In genomic region chr1:217805792-217806191, GRCh38 we compare ENCODE assay signal across 30 cellular contexts.
A peak's percentile ranks its signal among the peaks of the same experiment; 100 is the strongest.
DNase-seq lines count a peak whose midpoint lies in the region; ATAC-seq and TF ChIP-seq lines count a peak whose summit lies in the region.
"Had no signal": no experiment of that assay in that cellular context is flagged by ENCODE, and none has a peak within 500 bp of the region (broad histone marks: within the 10 kb centered on the region; RNA-seq: fewer than 3 reads in every experiment).

No MANE protein-coding gene starts in this region.

- H3K27me3 ChIP-seq in breast epithelium (no peaks in the 10 kb centered on the region), DND-41 (ENCODE audit: insufficient read depth, low read length, poor library complexity) (no peaks in the 10 kb centered on the region), lower lobe of right lung (ENCODE audit: low read depth) (no peaks in the 10 kb centered on the region)
- H3K27me3 ChIP-seq: BE2C; BLaER1; BLaER1 treated with 17β-estradiol and CSF1 and Interleukin-3, amounts not matched to agents 10 nM and 100 nM had no signal

- H3K79me2 ChIP-seq in DND-41 (ENCODE audit: insufficient read depth, low read length) = no peaks in the 10 kb centered on the region

- H4K20me1 ChIP-seq in DND-41 (ENCODE audit: insufficient read depth, low read length) = no peaks in the 10 kb centered on the region
- H4K20me1 ChIP-seq: BLaER1; BLaER1 treated with 17β-estradiol and CSF1 and Interleukin-3, amounts not matched to agents 10 nM and 100 nM had no signal

- in situ Hi-C loops in T47D (cut with HindIII; ENCODE audit: low pct_unique_long_range_greater_than_20kb, low sequenced_read_pairs) = no loop called here

- H3K9ac ChIP-seq in DND-41 (ENCODE audit: low read depth, low read length) = no peak overlapping the region
- H3K9ac ChIP-seq: BLaER1; BLaER1 treated with 17β-estradiol and CSF1 and Interleukin-3, amounts not matched to agents 10 nM and 100 nM had no signal

- TF ChIP-seq POLR2A in breast epithelium (IDR thresholded peaks at IDR 0.05) (no peak), lower leg skin (IDR thresholded peaks at IDR 0.05) (no peak)

- H3K9me3 ChIP-seq in breast epithelium = peaks cover 0 to 3% of the 10 kb centered on the region in 2 donors
- H3K9me3 ChIP-seq in DND-41 (ENCODE audit: insufficient read depth, low read length, severe bottlenecking) = no peaks in the 10 kb centered on the region
- H3K9me3 ChIP-seq in lower lobe of right lung = no peaks in the 10 kb centered on the region
- H3K9me3 ChIP-seq: A549; BE2C; BLaER1; BLaER1 treated with 17β-estradiol and CSF1 and Interleukin-3, amounts not matched to agents 10 nM and 100 nM; Caco-2 had no signal

- peak; percentile 3 to 96 for DNase-seq in T47D (ENCODE audit: low read depth in 1 of 2, low spot score in 1 of 2)
- DNase-seq in breast epithelium (ENCODE audit: low spot score in 2 of 2) = no peak
- peak; percentile 5 for DNase-seq in DND-41
- peak; percentile 13 for DNase-seq in LNCaP clone FGC (ENCODE audit: low read depth)
- DNase-seq in lower leg skin (ENCODE audit: low spot score in 2 of 2) = no peak
- no peak for DNase-seq in lower lobe of right lung
- DNase-seq: 8988T; ACHN; AML-193; BE2C; C1 segment of cervical spinal cord; Caco-2; Calu3; CD4-positive, alpha-beta memory T cell; CD4-positive, alpha-beta T cell; CD4-positive, CD25-positive, alpha-beta regulatory T cell; CD8-positive, alpha-beta memory T cell; CD8-positive, alpha-beta T cell; COR-L47; DMS 273 treated with DMSO at 0.1 percent for 48 hours; DMS153; DMS53; DMS79; DMS79 treated with DMSO at 0.1 percent for 48 hours; EL had no signal

- no peak for TF ChIP-seq CTCF in breast epithelium (IDR thresholded peaks at IDR 0.05)
- no peak for TF ChIP-seq CTCF in DND-41 (IDR thresholded peaks at IDR 0.05; ENCODE audit: borderline replicate concordance, extremely low read depth, low read length, poor library complexity, severe bottlenecking)
- no peak for TF ChIP-seq CTCF in LNCaP clone FGC (IDR thresholded peaks at IDR 0.05; ENCODE audit: control insufficient read depth, extremely low read depth, insufficient read depth)
- TF ChIP-seq CTCF in lower leg skin (IDR thresholded peaks at IDR 0.05) = no peak
- no peak for TF ChIP-seq CTCF in lower lobe of right lung (IDR thresholded peaks at IDR 0.05)

- no peak overlapping the region for H3K4me2 ChIP-seq in DND-41 (ENCODE audit: insufficient read depth, low read length)
- H3K4me2 ChIP-seq: A549; BLaER1; BLaER1 treated with 17β-estradiol and CSF1 and Interleukin-3, amounts not matched to agents 10 nM and 100 nM had no signal

- no peak overlapping the region for H3K4me3 ChIP-seq in breast epithelium
- no peak overlapping the region for H3K4me3 ChIP-seq in DND-41 (ENCODE audit: low read depth in 1 of 2, low read length in 2 of 2)
- H3K4me3 ChIP-seq in LNCaP clone FGC (ENCODE audit: low read depth, low read length) = no peak overlapping the region
- no peak overlapping the region for H3K4me3 ChIP-seq in lower leg skin (ENCODE audit: low read depth, poor library complexity, severe bottlenecking)
- no peak overlapping the region for H3K4me3 ChIP-seq in lower lobe of right lung
- H3K4me3 ChIP-seq: A549; BLaER1; BLaER1 treated with 17β-estradiol and CSF1 and Interleukin-3, amounts not matched to agents 10 nM and 100 nM had no signal

- peak; percentile 75 for ATAC-seq in DND-41 (ENCODE audit: insufficient read depth, low read depth)
- ATAC-seq in lower lobe of right lung = no peak
- ATAC-seq: A549; CD8-positive, alpha-beta T cell had no signal

- no peak overlapping the region for H3K27ac ChIP-seq in breast epithelium
- H3K27ac ChIP-seq in DND-41 (ENCODE audit: low read length) = peak overlapping the region; percentile 65
- H3K27ac ChIP-seq in lower lobe of right lung = no peak overlapping the region
- H3K27ac ChIP-seq: 22Rv1; A549; BLaER1; BLaER1 treated with 17β-estradiol and CSF1 and Interleukin-3, amounts not matched to agents 10 nM and 100 nM; C4-2B had no signal

- 82 to 87% methylated on average over 1 of the region's 1 CpG for WGBS in lower leg skin, 2 donors

- no peaks in the 10 kb centered on the region for H3K4me1 ChIP-seq in breast epithelium
- H3K4me1 ChIP-seq in DND-41 (ENCODE audit: insufficient read depth, low read length) = peaks cover 27% of the 10 kb centered on the region
- H3K4me1 ChIP-seq in lower lobe of right lung = no peaks in the 10 kb centered on the region
- H3K4me1 ChIP-seq: A549; BE2C; BLaER1; BLaER1 treated with 17β-estradiol and CSF1 and Interleukin-3, amounts not matched to agents 10 nM and 100 nM; Caco-2 had no signal

- no peak overlapping the region for H2AFZ ChIP-seq in DND-41 (ENCODE audit: low read depth, low read length)

- H3K36me3 ChIP-seq in breast epithelium (no peaks in the 10 kb centered on the region), DND-41 (ENCODE audit: insufficient read depth, low read length) (no peaks in the 10 kb centered on the region), lower lobe of right lung (no peaks in the 10 kb centered on the region)
- H3K36me3 ChIP-seq: BE2C; BLaER1; BLaER1 treated with 17β-estradiol and CSF1 and Interleukin-3, amounts not matched to agents 10 nM and 100 nM had no signal

- intact Hi-C loops in breast epithelium (cut with DNase I; ENCODE audit: low total_unique reads) = no loop called here
- intact Hi-C loops in lower leg skin (cut with DNase I; ENCODE audit: low total_unique reads) = no loop called here
- intact Hi-C loops in lower lobe of right lung (cut with DNase I) = no loop called here

Comparison
In these comparisons a context has a peak if more than half of its experiments do, and no peak if none do; other contexts are left out.
1. DNase-seq: peak in T47D (2 of 2), DND-41 (single experiment) and LNCaP clone FGC (single experiment); none in breast epithelium (0 of 2), lower leg skin (0 of 2) and lower lobe of right lung (single experiment).